ENCODE assay signal across 1 cellular context in genomic region chr9:130396581-130396980, GRCh38.
TF ChIP-seq lines count a peak whose summit lies in the region.

No MANE protein-coding gene starts in this region.

TF ChIP-seq in SK-N-SH, 30 proteins besides CTCF, POLR2A, EP300 and RAD21:
- TF ChIP-seq MEF2A (IDR thresholded peaks at IDR 0.05; ENCODE audit: borderline replicate concordance, low read depth) (no peak), CHD2 (IDR thresholded peaks at IDR 0.05; ENCODE audit: low read length, partially characterized antibody) (no peak), RFX5 (IDR thresholded peaks at IDR 0.05; ENCODE audit: low read length) (no peak), SIN3A (IDR thresholded peaks at IDR 0.05; ENCODE audit: borderline replicate concordance, low read depth, low read length) (no peak), MXI1 (IDR thresholded peaks at IDR 0.05; ENCODE audit: low read depth, low read length) (no peak), NRF1 (IDR thresholded peaks at IDR 0.05; ENCODE audit: low read depth, low read length) (no peak)
- TF ChIP-seq, protein P1, sequence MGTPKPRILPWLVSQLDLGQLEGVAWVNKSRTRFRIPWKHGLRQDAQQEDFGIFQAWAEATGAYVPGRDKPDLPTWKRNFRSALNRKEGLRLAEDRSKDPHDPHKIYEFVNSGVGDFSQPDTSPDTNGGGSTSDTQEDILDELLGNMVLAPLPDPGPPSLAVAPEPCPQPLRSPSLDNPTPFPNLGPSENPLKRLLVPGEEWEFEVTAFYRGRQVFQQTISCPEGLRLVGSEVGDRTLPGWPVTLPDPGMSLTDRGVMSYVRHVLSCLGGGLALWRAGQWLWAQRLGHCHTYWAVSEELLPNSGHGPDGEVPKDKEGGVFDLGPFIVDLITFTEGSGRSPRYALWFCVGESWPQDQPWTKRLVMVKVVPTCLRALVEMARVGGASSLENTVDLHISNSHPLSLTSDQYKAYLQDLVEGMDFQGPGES (IDR thresholded peaks at IDR 0.05; ENCODE audit: low read depth, low read length): no peak
- TF ChIP-seq, protein P2, sequence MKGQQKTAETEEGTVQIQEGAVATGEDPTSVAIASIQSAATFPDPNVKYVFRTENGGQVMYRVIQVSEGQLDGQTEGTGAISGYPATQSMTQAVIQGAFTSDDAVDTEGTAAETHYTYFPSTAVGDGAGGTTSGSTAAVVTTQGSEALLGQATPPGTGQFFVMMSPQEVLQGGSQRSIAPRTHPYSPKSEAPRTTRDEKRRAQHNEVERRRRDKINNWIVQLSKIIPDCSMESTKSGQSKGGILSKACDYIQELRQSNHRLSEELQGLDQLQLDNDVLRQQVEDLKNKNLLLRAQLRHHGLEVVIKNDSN (IDR thresholded peaks at IDR 0.05; ENCODE audit: borderline replicate concordance, low read depth): no peak
